In genomic region chr11:17736921-17737817, GRCh38 we compare ENCODE assay signal across 2 cellular contexts.
TF ChIP-seq lines count a peak whose summit lies in the region.

No MANE protein-coding gene starts in this region.

TF ChIP-seq in GM12878, 131 proteins besides CTCF, POLR2A, EP300 and RAD21 (continued from another document):
- TF ChIP-seq POLR2AphosphoS2 (IDR thresholded peaks at IDR 0.05; ENCODE audit: low read depth, low read length) = no peak
TF ChIP-seq in GM12878: peak in this region for 1.

TF ChIP-seq in SK-N-SH treated with all-trans-retinoic acid at 6 μM for 48 hours, 23 proteins besides CTCF, POLR2A, EP300 and RAD21 (continued from another document):
- no peak for TF ChIP-seq ISL1 (CRISPR knock-in tag; IDR thresholded peaks at IDR 0.05)
- no peak for TF ChIP-seq ARNTL (CRISPR knock-in tag; IDR thresholded peaks at IDR 0.05; ENCODE audit: borderline replicate concordance, low read depth)
- TF ChIP-seq OSR1 (CRISPR knock-in tag; IDR thresholded peaks at IDR 0.05) = no peak
- TF ChIP-seq, protein P1, sequence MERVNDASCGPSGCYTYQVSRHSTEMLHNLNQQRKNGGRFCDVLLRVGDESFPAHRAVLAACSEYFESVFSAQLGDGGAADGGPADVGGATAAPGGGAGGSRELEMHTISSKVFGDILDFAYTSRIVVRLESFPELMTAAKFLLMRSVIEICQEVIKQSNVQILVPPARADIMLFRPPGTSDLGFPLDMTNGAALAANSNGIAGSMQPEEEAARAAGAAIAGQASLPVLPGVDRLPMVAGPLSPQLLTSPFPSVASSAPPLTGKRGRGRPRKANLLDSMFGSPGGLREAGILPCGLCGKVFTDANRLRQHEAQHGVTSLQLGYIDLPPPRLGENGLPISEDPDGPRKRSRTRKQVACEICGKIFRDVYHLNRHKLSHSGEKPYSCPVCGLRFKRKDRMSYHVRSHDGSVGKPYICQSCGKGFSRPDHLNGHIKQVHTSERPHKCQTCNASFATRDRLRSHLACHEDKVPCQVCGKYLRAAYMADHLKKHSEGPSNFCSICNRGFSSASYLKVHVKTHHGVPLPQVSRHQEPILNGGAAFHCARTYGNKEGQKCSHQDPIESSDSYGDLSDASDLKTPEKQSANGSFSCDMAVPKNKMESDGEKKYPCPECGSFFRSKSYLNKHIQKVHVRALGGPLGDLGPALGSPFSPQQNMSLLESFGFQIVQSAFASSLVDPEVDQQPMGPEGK (CRISPR knock-in tag; IDR thresholded peaks at IDR 0.05; ENCODE audit: borderline replicate concordance) = no peak
- no peak for TF ChIP-seq RARB (CRISPR knock-in tag; IDR thresholded peaks at IDR 0.05)
- TF ChIP-seq, protein P2, sequence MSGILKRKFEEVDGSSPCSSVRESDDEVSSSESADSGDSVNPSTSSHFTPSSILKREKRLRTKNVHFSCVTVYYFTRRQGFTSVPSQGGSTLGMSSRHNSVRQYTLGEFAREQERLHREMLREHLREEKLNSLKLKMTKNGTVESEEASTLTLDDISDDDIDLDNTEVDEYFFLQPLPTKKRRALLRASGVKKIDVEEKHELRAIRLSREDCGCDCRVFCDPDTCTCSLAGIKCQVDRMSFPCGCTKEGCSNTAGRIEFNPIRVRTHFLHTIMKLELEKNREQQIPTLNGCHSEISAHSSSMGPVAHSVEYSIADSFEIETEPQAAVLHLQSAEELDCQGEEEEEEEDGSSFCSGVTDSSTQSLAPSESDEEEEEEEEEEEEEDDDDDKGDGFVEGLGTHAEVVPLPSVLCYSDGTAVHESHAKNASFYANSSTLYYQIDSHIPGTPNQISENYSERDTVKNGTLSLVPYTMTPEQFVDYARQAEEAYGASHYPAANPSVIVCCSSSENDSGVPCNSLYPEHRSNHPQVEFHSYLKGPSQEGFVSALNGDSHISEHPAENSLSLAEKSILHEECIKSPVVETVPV (CRISPR knock-in tag; IDR thresholded peaks at IDR 0.05) = no peak
- no peak for TF ChIP-seq ZFP30 (CRISPR knock-in tag; IDR thresholded peaks at IDR 0.05)
- no peak for TF ChIP-seq ZNF565 (CRISPR knock-in tag; conservative IDR thresholded peaks at IDR 0.05; ENCODE audit: low read depth)
- no peak for TF ChIP-seq GLIS3 (CRISPR knock-in tag; IDR thresholded peaks at IDR 0.05)
- no peak for TF ChIP-seq TOX (CRISPR knock-in tag; IDR thresholded peaks at IDR 0.05; ENCODE audit: borderline replicate concordance)
- no peak for TF ChIP-seq ZNF70 (CRISPR knock-in tag; IDR thresholded peaks at IDR 0.05)
- no peak for TF ChIP-seq ZFP3 (CRISPR knock-in tag; IDR thresholded peaks at IDR 0.05)
- TF ChIP-seq ZNF8 (CRISPR knock-in tag; IDR thresholded peaks at IDR 0.05) = no peak
- TF ChIP-seq PPARA (CRISPR knock-in tag; IDR thresholded peaks at IDR 0.05; ENCODE audit: borderline replicate concordance) = no peak
- no peak for TF ChIP-seq ZC3H10 (CRISPR knock-in tag; IDR thresholded peaks at IDR 0.05)
TF ChIP-seq in SK-N-SH treated with all-trans-retinoic acid at 6 μM for 48 hours: peak in this region for 0.
